22 cellular contexts compared by ENCODE assay signal in the genomic region with DNA sequence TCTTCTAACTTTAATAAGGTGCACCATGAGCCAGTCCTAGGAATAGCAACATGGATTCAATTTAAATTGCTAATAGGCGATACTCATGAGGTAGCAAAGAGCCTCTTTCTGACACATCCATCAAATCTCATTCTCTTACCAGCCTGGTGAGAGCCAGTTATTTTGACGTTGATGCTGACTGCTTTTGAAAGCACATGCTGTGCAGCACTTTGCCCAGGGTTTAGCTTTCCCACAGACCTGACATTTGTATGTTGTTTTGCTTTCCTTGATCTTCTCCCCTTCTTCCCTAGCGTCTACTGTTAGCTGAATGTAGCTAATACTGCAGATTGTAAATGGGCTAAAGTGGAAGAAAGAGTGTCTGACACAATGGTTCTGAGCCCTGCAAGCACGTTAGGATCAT.
"Had no signal": no experiment of that assay in that cellular context is flagged by ENCODE, and none has a peak within 500 bp of the region (broad histone marks: within the 10 kb centered on the region; RNA-seq: fewer than 3 reads in every experiment).

No MANE protein-coding gene starts in this region.

- DNase-seq: dermis blood vessel endothelial cell; dorsolateral prefrontal cortex; effector CD4-positive, alpha-beta T cell; effector memory CD4-positive, alpha-beta T cell; erythroblast; esophagus squamous epithelium; foreskin fibroblast; foreskin melanocyte; gastrocnemius medialis; glutamatergic neuron; heart right ventricle; hippocampal formation; left cardiac atrium; left lung; left ventricle myocardium superior; lower lobe of right lung; mesenchymal stem cell; mucosa of descending colon had no signal

- H3K27ac Mint-ChIP-seq: mesothelial cell of epicardium had no signal

- H3K27me3 ChIP-seq: dorsolateral prefrontal cortex, esophagus squamous epithelium, gastrocnemius medialis, left lung had no signal

- H3K9me3 ChIP-seq: esophagus squamous epithelium, gastrocnemius medialis, lower lobe of right lung, mucosa of descending colon had no signal

- H3K4me3 Mint-ChIP-seq: mesothelial cell of epicardium had no signal

- H3K27ac ChIP-seq: coronary artery, dorsolateral prefrontal cortex, epithelial cell of prostate, esophagus squamous epithelium, gastrocnemius medialis, heart right ventricle, left lung, lower lobe of right lung had no signal

- H3K4me1 Mint-ChIP-seq: mesothelial cell of epicardium had no signal

- H3K4me3 ChIP-seq: coronary artery, dorsolateral prefrontal cortex, esophagus squamous epithelium, gastrocnemius medialis, heart right ventricle, left lung, lower lobe of right lung, mucosa of descending colon had no signal

- H3K4me1 ChIP-seq: esophagus squamous epithelium, gastrocnemius medialis, heart right ventricle, left lung, lower lobe of right lung had no signal

- H3K36me3 ChIP-seq: esophagus squamous epithelium, gastrocnemius medialis, heart right ventricle, left lung, lower lobe of right lung had no signal

- H3K9me3 Mint-ChIP-seq: mesothelial cell of epicardium had no signal

- H3K36me3 Mint-ChIP-seq: mesothelial cell of epicardium had no signal

- ATAC-seq: esophagus mucosa, gastrocnemius medialis, heart right ventricle, left cardiac atrium, left lung, left ventricle myocardium superior, lower lobe of right lung, mucosa of descending colon had no signal
